10 cellular contexts compared by ENCODE assay signal in genomic region chr10:124745257-124745656, GRCh38. TPM values are rescaled to one million over a fixed set of nuclear protein-coding genes. Genes with fewer than 3 reads are reported as not detected.
DNase-seq lines count a peak whose midpoint lies in the region; ATAC-seq and TF ChIP-seq lines count a peak whose summit lies in the region.
"Had no signal": no experiment of that assay in that cellular context is flagged by ENCODE, and none has a peak within 500 bp of the region (broad histone marks: within the 10 kb centered on the region; RNA-seq: fewer than 3 reads in every experiment).

No MANE protein-coding gene starts in this region.

- H3K4me3 ChIP-seq in muscle layer of duodenum (ENCODE audit: low read depth in 1 of 2, low read length in 2 of 2), result no peak overlapping the region
- H3K4me3 ChIP-seq in transverse colon, result peak overlapping the region in 1 of 4 donors; percentile 56

- H3K27me3 Mint-ChIP-seq in activated T-cell treated with anti-CD3 and anti-CD28 coated beads, Interleukin-2, amount 50 U/mL, for 4 hours (ENCODE audit: low read depth), result no peaks in the 10 kb centered on the region

- H3K36me3 ChIP-seq in muscle layer of duodenum (ENCODE audit: control insufficient read depth in 1 of 2, insufficient read depth in 2 of 2, low read length in 2 of 2) (peaks cover 3 to 7% of the 10 kb centered on the region in 2 donors), transverse colon (no peaks in the 10 kb centered on the region)

- intact Hi-C loops in transverse colon (cut with DNase I; ENCODE audit: low total_unique reads), result no loop called here

- peak overlapping the region; percentile 30 for H3K27ac ChIP-seq in angular gyrus (ENCODE audit: low read depth, low read length)
- H3K27ac ChIP-seq in muscle layer of duodenum (ENCODE audit: low read length), result peak overlapping the region; percentile 41
- peak overlapping the region; percentile 87 to 94 (median 89) for H3K27ac ChIP-seq in transverse colon

- no peak for ATAC-seq in activated T-cell treated with anti-CD3 and anti-CD28 coated beads, Interleukin-2, amount 50 U/mL, for 4 hours
- ATAC-seq in GM21367 (IDR thresholded peaks at IDR 0.05; ENCODE audit: unreplicated experiment), result no peak

- no peaks in the 10 kb centered on the region for H3K27me3 ChIP-seq in muscle layer of duodenum (ENCODE audit: low read depth, low read length)
- no peaks in the 10 kb centered on the region for H3K27me3 ChIP-seq in transverse colon

- no peak for TF ChIP-seq POLR2A in transverse colon (IDR thresholded peaks at IDR 0.05)

- TF ChIP-seq CTCF in transverse colon (IDR thresholded peaks at IDR 0.05), result no peak

- H3K4me3 Mint-ChIP-seq in activated T-cell treated with anti-CD3 and anti-CD28 coated beads, Interleukin-2, amount 50 U/mL, for 4 hours, result peak overlapping the region; percentile 78

- DNase-seq in activated T-cell treated with anti-CD3 and anti-CD28 coated beads, Interleukin-2, amount 50 U/mL, for 4 hours, result no peak
- DNase-seq in activated T-cell treated with anti-CD3 and anti-CD28 coated beads, Interleukin-2, amount 50 U/mL, for 48 hours, result no peak
- DNase-seq in transverse colon (no peak), NCI-H2227 treated with DMSO at 0.1 percent for 48 hours (lab: John Stamatoyannopoulos, UW) (no peak), COLO668 (lab: John Stamatoyannopoulos, UW; ENCODE audit: unreplicated experiment) (no peak)
- DNase-seq: NCI-H1048, T-helper 9 cell had no signal

- H3K4me1 Mint-ChIP-seq in activated T-cell treated with anti-CD3 and anti-CD28 coated beads, Interleukin-2, amount 50 U/mL, for 4 hours (ENCODE audit: low read depth), result peaks cover 41% of the 10 kb centered on the region

- H3K36me3 Mint-ChIP-seq in activated T-cell treated with anti-CD3 and anti-CD28 coated beads, Interleukin-2, amount 50 U/mL, for 4 hours (ENCODE audit: insufficient read depth), result no peaks in the 10 kb centered on the region

- H3K9me3 ChIP-seq in muscle layer of duodenum (ENCODE audit: control insufficient read depth in 1 of 2, low read length in 2 of 2), result no peaks in the 10 kb centered on the region
- H3K9me3 ChIP-seq in transverse colon, result no peaks in the 10 kb centered on the region

- in situ Hi-C loops in transverse colon (cut with MboI; ENCODE audit: low pct_ligation_motif_present in 1 of 4, low pct_unique_long_range_greater_than_20kb in 1 of 4, low sequenced_read_pairs in 3 of 4), result loop anchor here (5.0 to 25.0 kb wide), 3 partner anchors 108 to 210 kb away; no protein-coding TSS in a partner anchor

- H3K4me1 ChIP-seq in muscle layer of duodenum (ENCODE audit: control insufficient read depth in 1 of 2, insufficient read depth in 2 of 2, low read length in 2 of 2), result peaks cover 37 to 38% of the 10 kb centered on the region in 2 donors
- peaks cover 28 to 68% (median 52%) of the 10 kb centered on the region in 4 donors for H3K4me1 ChIP-seq in transverse colon

- 62 to 68% methylated on average over 4 of the region's 4 CpGs for WGBS in transverse colon (ENCODE audit: low coverage in 1 of 2), 2 donors

- H3K9me3 Mint-ChIP-seq in activated T-cell treated with anti-CD3 and anti-CD28 coated beads, Interleukin-2, amount 50 U/mL, for 4 hours, result no peaks in the 10 kb centered on the region

- TF ChIP-seq EP300 in transverse colon (IDR thresholded peaks at IDR 0.05; ENCODE audit: low read depth), result no peak

RNA-seq across cellular contexts. Expression of gene FAM53B, which starts 1.1 kb away (rescaled TPM):
- total RNA-seq in activated T-cell treated with anti-CD3 and anti-CD28 coated beads, Interleukin-2, amount 50 U/mL, for 4 hours, result 10 to 100 TPM; 12.9 to 19.2 (median 18.2) TPM
- total RNA-seq in transverse colon, result 100 to 1,000 TPM in 1 of 4 donors, 10 to 100 TPM in 3; 41.0 to 110 (median 50.0) TPM

RNA-seq across cellular contexts. Expression of gene EEF1AKMT2, which starts 46.4 kb away (rescaled TPM):
- 10 to 100 TPM; 20.7 to 23.0 (median 22.3) TPM for total RNA-seq in activated T-cell treated with anti-CD3 and anti-CD28 coated beads, Interleukin-2, amount 50 U/mL, for 4 hours
- total RNA-seq in transverse colon, result 10 to 100 TPM in 2 of 4 donors, 1 to 10 TPM in 2; 5.2 to 19.1 (median 10.6) TPM

RNA-seq across cellular contexts. Expression of gene ABRAXAS2, which starts 56.4 kb away (rescaled TPM):
- 10 to 100 TPM; 21.4 to 23.0 (median 21.5) TPM for total RNA-seq in activated T-cell treated with anti-CD3 and anti-CD28 coated beads, Interleukin-2, amount 50 U/mL, for 4 hours
- total RNA-seq in transverse colon, result 10 to 100 TPM in 3 of 4 donors, 1 to 10 TPM in 1; 2.2 to 16.2 (median 14.5) TPM

Comparison
In these comparisons a context has a peak if more than half of its experiments do, and no peak if none do; other contexts are left out.
1. H3K27ac ChIP-seq: peak in every context shown above with its lines; median percentile 89 in transverse colon; 41 in muscle layer of duodenum; 30 in angular gyrus.